In genomic region chr19:48338802-48339660, GRCh38 we compare ENCODE assay signal across 1 cellular context.
TF ChIP-seq lines count a peak whose summit lies in the region.

No MANE protein-coding gene starts in this region.

TF ChIP-seq in H1, 55 proteins besides CTCF, POLR2A, EP300 and RAD21:
- no peak for TF ChIP-seq RNF2 (IDR thresholded peaks at IDR 0.05; ENCODE audit: borderline replicate concordance, low read depth, low read length, missing control alignments, poor library complexity, severe bottlenecking)
- TF ChIP-seq YY1 (IDR thresholded peaks at IDR 0.05; ENCODE audit: low read depth, low read length), result no peak
- no peak for TF ChIP-seq MAFK (IDR thresholded peaks at IDR 0.05; ENCODE audit: low read depth, low read length)
- no peak for TF ChIP-seq CTBP2 (IDR thresholded peaks at IDR 0.05; ENCODE audit: borderline replicate concordance, insufficient read depth, insufficient read length, low read length)
- TF ChIP-seq PHF8 (conservative IDR thresholded peaks at IDR 0.05; ENCODE audit: low read depth, low read length), result no peak
- no peak for TF ChIP-seq ASH2L (IDR thresholded peaks at IDR 0.05; ENCODE audit: low read length)
- no peak for TF ChIP-seq EGR1 (IDR thresholded peaks at IDR 0.05; ENCODE audit: borderline replicate concordance, low read depth, low read length)
- TF ChIP-seq CBX8 (IDR thresholded peaks at IDR 0.05; ENCODE audit: borderline replicate concordance, low read depth, low read length), result no peak
- no peak for TF ChIP-seq TAF7 (optimal IDR thresholded peaks at IDR 0.05; ENCODE audit: borderline replicate concordance, low read depth, low read length)
- TF ChIP-seq JUND (IDR thresholded peaks at IDR 0.05; ENCODE audit: low read length), result no peak
- no peak for TF ChIP-seq E2F6 (IDR thresholded peaks at IDR 0.05)
- no peak for TF ChIP-seq NANOG (IDR thresholded peaks at IDR 0.05; ENCODE audit: insufficient read depth, low read depth, low read length, poor library complexity, severe bottlenecking)
TF ChIP-seq in H1: peak in this region for 0.
